In genomic region chr1:9294910-9295636, GRCh38 we compare ENCODE assay signal across 8 cellular contexts. TPM values are rescaled to one million over a fixed set of nuclear protein-coding genes. Genes with fewer than 3 reads are reported as not detected.
DNase-seq lines count a peak whose midpoint lies in the region; ATAC-seq, FAIRE-seq and TF ChIP-seq lines count a peak whose summit lies in the region.

No MANE protein-coding gene starts in this region.

- H3K27ac ChIP-seq in IMR-90 (ENCODE audit: insufficient read depth, low read length) (peak overlapping the region; percentile 11; the same call in 1 of the 2 replicates), GM12878 (ENCODE audit: control insufficient read depth, insufficient read depth) (no peak overlapping the region), mesodermal cell (ENCODE audit: low read depth, low read length, severe bottlenecking) (no peak overlapping the region)

- H2AK5ac ChIP-seq in IMR-90 (ENCODE audit: low read depth, low read length), result peak overlapping the region; percentile 20

- dilution Hi-C loops in IMR-90 (cut with HindIII; ENCODE audit: low sequenced_read_pairs, unreplicated experiment), result no loop called here

- peak overlapping the region; percentile 98 for H3K4me2 ChIP-seq in IMR-90 (ENCODE audit: low read depth, low read length)
- H3K4me2 ChIP-seq in GM12878 (ENCODE audit: control insufficient read depth, insufficient read depth), result no peak overlapping the region

- no peak overlapping the region for H4K8ac ChIP-seq in IMR-90 (ENCODE audit: low read depth in 2 of 2, low read length in 2 of 2)

- H3K23ac ChIP-seq in IMR-90 (ENCODE audit: low read depth, low read length), result peak overlapping the region; percentile 53; the same call in 1 of the 2 replicates

- no peak overlapping the region for H3K9ac ChIP-seq in IMR-90 (ENCODE audit: low read depth, low read length)
- no peak overlapping the region for H3K9ac ChIP-seq in GM12878 (ENCODE audit: control insufficient read depth, insufficient read depth, low read length)

- H4K20me1 ChIP-seq in IMR-90 (ENCODE audit: insufficient read depth, low read length) (peaks cover 45% of the 10 kb centered on the region), GM12878 (ENCODE audit: control insufficient read depth, insufficient read depth) (no peaks in the 10 kb centered on the region)

- BruUV-seq in IMR-90 (replicated peaks; lab: Mats Ljungman, UMichigan) (no TSS peak), GM12878 (replicated peaks; lab: Mats Ljungman, UMichigan) (no TSS peak)

- H2AK9ac ChIP-seq in IMR-90 (replicated peaks; ENCODE audit: low read depth, low read length, poor library complexity), result peak overlapping the region; percentile 29

- peak overlapping the region; percentile 13; the same call in 1 of the 2 replicates for H4K91ac ChIP-seq in IMR-90 (ENCODE audit: insufficient read depth, low read depth, low read length)

- no peaks in the 10 kb centered on the region; the same call in 1 of the 2 replicates for H3K36me3 ChIP-seq in IMR-90 (ENCODE audit: control insufficient read depth, insufficient read depth, low read length)
- no peaks in the 10 kb centered on the region for H3K36me3 ChIP-seq in GM12878 (ENCODE audit: control insufficient read depth in 2 of 2, insufficient read depth in 2 of 2, low read length in 1 of 2)
- peaks cover 15% of the 10 kb centered on the region for H3K36me3 ChIP-seq in mesodermal cell (ENCODE audit: control insufficient read depth, insufficient read depth, low read length)

- peak overlapping the region; percentile 5; the same call in 1 of the 2 replicates for H4K5ac ChIP-seq in IMR-90 (ENCODE audit: low read depth, low read length)

- SMC1A ChIA-PET in GM12878 (lab: Charles Lee; ENCODE audit: uncharacterized antibody, unreplicated experiment), result no interaction called here

- no peak overlapping the region for H3K56ac ChIP-seq in IMR-90 (ENCODE audit: extremely low read depth, insufficient read depth, low read length)

- peak; percentile 42 for TF ChIP-seq RAD21 in IMR-90 (IDR thresholded peaks at IDR 0.05; ENCODE audit: low read length)
- TF ChIP-seq RAD21 in GM12878 (IDR thresholded peaks at IDR 0.05; ENCODE audit: insufficient read depth, low read depth, low read length), result peak; percentile 41; the same call in 1 of the 2 replicates

- ATAC-seq in IMR-90 (ENCODE audit: low read depth) (peak; percentile 12; the same call in 1 of the 2 replicates), GM12878 (peak; percentile 79), HG03139 (IDR thresholded peaks at IDR 0.05; ENCODE audit: unreplicated experiment) (no peak)

- peak overlapping the region; percentile 50 for H3K14ac ChIP-seq in IMR-90 (replicated peaks; ENCODE audit: low read depth, low read length)

- POLR2A ChIA-PET in IMR-90 (lab: Charles Lee; ENCODE audit: unreplicated experiment) (no interaction called here), GM12878 (lab: Charles Lee) (no interaction called here)

- H3K79me1 ChIP-seq in IMR-90 (ENCODE audit: low read depth in 1 of 2, low read length in 2 of 2), result peaks cover 28 to 66% of the 10 kb centered on the region in 2 experiments

- 64% methylated on average over 3 of the region's 10 CpGs; no CpG with 5 or more reads in 1 of the 2 experiments for WGBS in IMR-90 (ENCODE audit: extremely low coverage in 2 of 2, insufficient read length in 1 of 2), 2 experiments
- 69% methylated on average over 10 of the region's 10 CpGs for WGBS in GM12878 (ENCODE audit: insufficient coverage, insufficient replicate concordance, low lambda C conversion rate, missing lambda C conversion rate)
- WGBS in mesodermal cell (ENCODE audit: insufficient coverage in 2 of 2), 2 experiments, result 85 to 94% methylated on average over 4 to 8 of the region's 10 CpGs

- H3K9me3 ChIP-seq in IMR-90 (ENCODE audit: control insufficient read depth, insufficient read depth, low read length) (no peaks in the 10 kb centered on the region), GM12878 (replicated peaks; ENCODE audit: control insufficient read depth, insufficient read depth, low read length) (no peaks in the 10 kb centered on the region), mesodermal cell (ENCODE audit: control insufficient read depth, low read length) (no peaks in the 10 kb centered on the region)

- H2AFZ ChIP-seq in IMR-90 (replicated peaks; ENCODE audit: low read length, poor library complexity) (no peak overlapping the region), GM12878 (ENCODE audit: control insufficient read depth, low read depth, low read length) (no peak overlapping the region)

- peaks cover 26% of the 10 kb centered on the region for H3K9me1 ChIP-seq in IMR-90 (ENCODE audit: insufficient read depth, low read length)

- peak overlapping the region; percentile 99 for H3K4me3 ChIP-seq in IMR-90 (ENCODE audit: insufficient read depth, low read depth, low read length)
- no peak overlapping the region for H3K4me3 ChIP-seq in GM12878
- peak overlapping the region; percentile 78 for H3K4me3 ChIP-seq in mesodermal cell (ENCODE audit: extremely low read depth, insufficient read depth, low read length, poor library complexity, severe bottlenecking)

- H3K18ac ChIP-seq in IMR-90 (ENCODE audit: low read depth, low read length), result peak overlapping the region; percentile 5; the same call in 1 of the 2 replicates

- intact Hi-C loops in IMR-90 (cut with micrococcal nuclease) (loop anchor here (2.0 to 5.0 kb wide), 2 partner anchors 26 to 77 kb away; no protein-coding TSS in a partner anchor), GM12878 (cut with micrococcal nuclease; ENCODE audit: unreplicated experiment) (no loop called here)

- peak overlapping the region; percentile 16; the same call in 1 of the 3 replicates for H2BK15ac ChIP-seq in IMR-90 (ENCODE audit: low read depth, low read length)

- RAD21 ChIA-PET in GM12878 (lab: Charles Lee; ENCODE audit: unreplicated experiment), result no interaction called here

- H3K4me1 ChIP-seq in IMR-90 (ENCODE audit: control insufficient read depth, insufficient read depth, low read length), result peaks cover 26% of the 10 kb centered on the region
- peaks cover 13% of the 10 kb centered on the region for H3K4me1 ChIP-seq in GM12878 (ENCODE audit: control insufficient read depth, insufficient read depth, low read length)
- peaks cover 27% of the 10 kb centered on the region for H3K4me1 ChIP-seq in mesodermal cell (ENCODE audit: control insufficient read depth, insufficient read depth, low read length, poor library complexity, severe bottlenecking)

- TF ChIP-seq EP300 in GM12878 (IDR thresholded peaks at IDR 0.05; ENCODE audit: borderline replicate concordance in 1 of 2, control insufficient read depth in 1 of 2, low read depth in 2 of 2, low read length in 2 of 2), result no peak

- CTCF ChIA-PET in IMR-90 (lab: Yijun Ruan, JAX) (interaction anchor here (0.9 kb wide), 1 partner anchor 120 kb away, joined by 5 read pairs; no protein-coding TSS in a partner anchor), GM12878 (lab: Yijun Ruan, JAX) (interaction anchor here (1.2 to 1.4 kb wide), 2 partner anchors 68 to 160 kb away, joined by 3 to 4 read pairs; no protein-coding TSS in a partner anchor)

- peak overlapping the region; percentile 33; the same call in 1 of the 2 replicates for H2BK20ac ChIP-seq in IMR-90 (ENCODE audit: low read depth, low read length)

- H3K4ac ChIP-seq in IMR-90 (ENCODE audit: low read depth, low read length), result peak overlapping the region; percentile 67

- TF ChIP-seq CTCF in IMR-90 (conservative IDR thresholded peaks at IDR 0.05; ENCODE audit: low read depth, low read length) (peak; percentile 42), GM12878 (IDR thresholded peaks at IDR 0.05 in 2 of 3, conservative IDR thresholded peaks at IDR 0.05 in 1 of 3; ENCODE audit: control insufficient read depth in 2 of 3, extremely low read depth in 1 of 3, insufficient read depth in 1 of 3, low read depth in 3 of 3, low read length in 3 of 3) (0 out of 6 replicates have a peak, but pooled peaks of 2 of the 3 experiments have one; percentile 5 to 9)

- peak overlapping the region; percentile 34; the same call in 1 of the 2 replicates for H2BK120ac ChIP-seq in IMR-90 (ENCODE audit: low read depth, low read length)

- no peaks in the 10 kb centered on the region for H3K79me2 ChIP-seq in GM12878 (ENCODE audit: control insufficient read depth, insufficient read depth, low read length)

- in situ Hi-C loops in IMR-90 (cut with MboI; ENCODE audit: low sequenced_read_pairs) (no loop called here), GM12878 (cut with MboI) (no loop called here)

- TF ChIP-seq POLR2A in IMR-90 (IDR thresholded peaks at IDR 0.05; ENCODE audit: low read depth, low read length), result no peak
- TF ChIP-seq POLR2A in GM12878 (IDR thresholded peaks at IDR 0.05; ENCODE audit: low read depth, low read length), result no peak

- H3K27me3 ChIP-seq in IMR-90 (ENCODE audit: control insufficient read depth, insufficient read depth, low read length) (no peaks in the 10 kb centered on the region), GM12878 (replicated peaks in 1 of 2; ENCODE audit: control insufficient read depth in 2 of 2, insufficient read depth in 2 of 2, low read length in 1 of 2) (peaks cover 3 to 7% of the 10 kb centered on the region in 2 experiments; a peak in 2 of 4 replicates)

- DNase-seq in DMS79 (lab: John Stamatoyannopoulos, UW), result peak; percentile 12
- peak; percentile 76 for DNase-seq in IMR-90
- no peak for DNase-seq in GM12878 (ENCODE audit: low read depth, low spot score)
- DNase-seq in iPS-NIHi7 (ENCODE audit: extremely low spot score), result no peak
- DNase-seq in NCI-H2081 (lab: John Stamatoyannopoulos, UW), result no peak
- no peak for DNase-seq in NOMO-1 (lab: John Stamatoyannopoulos, UW; ENCODE audit: unreplicated experiment in 2 of 2)

- peak overlapping the region; percentile 82 for H2BK5ac ChIP-seq in IMR-90 (ENCODE audit: low read depth, low read length, poor library complexity, severe bottlenecking)

- no peak for FAIRE-seq in GM12878 (lab: Jason Lieb, UNC)

RNA-seq across cellular contexts. Expression of gene SPSB1, which starts 2.4 kb away (rescaled TPM):
- total RNA-seq in IMR-90 (2012; rRNA removed), result 15.0 and 16.7 TPM in 2 replicates
- polyA plus RNA-seq in IMR-90 (2012; rRNA removed), result 17.6 and 19.8 TPM in 2 replicates
- polyA plus RNA-seq in IMR-90 (2012; cell fraction: cytosol; rRNA removed), result 22.0 and 35.7 TPM in 2 replicates
- polyA plus RNA-seq in IMR-90 (2012; cell fraction: nucleus; rRNA removed; ENCODE audit: low replicate concordance), result 16.5 and 24.0 TPM in 2 replicates
- total RNA-seq in GM12878 (2013; cell fraction: nucleolus; rRNA removed), result 0.96 and 1.3 TPM in 2 replicates
- total RNA-seq in GM12878 (2014; rRNA removed), result 0.90 and 1.3 TPM in 2 replicates
- total RNA-seq in GM12878 (2014; rRNA removed; fragmentation: Illumina TruSeq; extraction: Trizol), result 0.40 and 0.46 TPM in 2 replicates
- 0.74 and 1.1 TPM in 2 replicates for total RNA-seq in GM12878 (2021)
- polyA plus RNA-seq in GM12878 (2011; ENCODE audit: low read depth), result 0.38 TPM
- polyA plus RNA-seq in GM12878 (2011; rRNA removed), result 0.23 and 0.43 TPM in 2 replicates
- polyA plus RNA-seq in GM12878 (2011; cell fraction: cytosol; rRNA removed), result 0.52 and 0.63 TPM in 2 replicates
- polyA plus RNA-seq in GM12878 (2011; cell fraction: nucleus; rRNA removed), result 0.45 and 0.47 TPM in 2 replicates
- polyA plus RNA-seq in GM12878 (2012), result 1.4 and 2.6 TPM in 2 replicates
- 0.46 and 2.1 TPM in 2 replicates for polyA plus RNA-seq in GM12878 (2014; fragmentation: Illumina TruSeq; extraction: Trizol)
- polyA plus RNA-seq in GM12878 (2014; fragmentation: Nextera tagmentation; extraction: Ambion mirVana), result under 1 TPM in 1 of 2 experiments, not detected in 1; 0.02 TPM
- polyA plus RNA-seq in GM12878 (2014; rRNA removed), result 0.80 and 2.0 TPM in 2 replicates
- polyA plus RNA-seq in GM12878 (2016; fragmentation: Nextera tagmentation; extraction: Ambion mirVana), result 1 to 10 TPM; 1.2 to 1.4 TPM
- polyA minus RNA-seq in GM12878 (2011; rRNA and poly(A)+ RNA removed), result 0.37 and 0.57 TPM in 2 replicates
- 0.52 and 0.53 TPM in 2 replicates for polyA minus RNA-seq in GM12878 (2011; cell fraction: cytosol; rRNA and poly(A)+ RNA removed)
- 0.36 TPM in 1 of 2 replicates, not detected in the other for polyA minus RNA-seq in GM12878 (2011; cell fraction: nucleus; rRNA and poly(A)+ RNA removed)
- 17.3 TPM for polyA plus RNA-seq in mesodermal cell (2013, experiment 1 of 2)
- polyA plus RNA-seq in mesodermal cell (2013, experiment 2 of 2), result 14.6 TPM

Comparison
In these comparisons a context has a peak if more than half of its experiments do, and no peak if none do; other contexts are left out.
1. DNase-seq: peak in DMS79 (single experiment) and IMR-90 (single experiment); none in GM12878 (single experiment), iPS-NIHi7 (single experiment), NCI-H2081 (0 of 2) and NOMO-1 (0 of 2).